ENCODE assay signal across 1 cellular context in genomic region chr18:37452015-37452414, GRCh38.
TF ChIP-seq lines count a peak whose summit lies in the region.

No MANE protein-coding gene starts in this region.

TF ChIP-seq in H1, 55 proteins besides CTCF, POLR2A, EP300 and RAD21:
- TF ChIP-seq FOSL1 (IDR thresholded peaks at IDR 0.05; ENCODE audit: insufficient read depth, low read depth, low read length): no peak
- no peak for TF ChIP-seq CEBPB (IDR thresholded peaks at IDR 0.05; ENCODE audit: low read depth, low read length)
- TF ChIP-seq BRCA1 (IDR thresholded peaks at IDR 0.05; ENCODE audit: low read depth, low read length): no peak
- TF ChIP-seq RFX5 (IDR thresholded peaks at IDR 0.05; ENCODE audit: borderline replicate concordance, low read depth, low read length): no peak
- no peak for TF ChIP-seq HDAC2 (IDR thresholded peaks at IDR 0.05; ENCODE audit: borderline replicate concordance in 1 of 2, low read depth in 2 of 2, low read length in 2 of 2)
- TF ChIP-seq SIX5 (IDR thresholded peaks at IDR 0.05; ENCODE audit: low read depth, low read length): no peak
- no peak for TF ChIP-seq RNF2 (IDR thresholded peaks at IDR 0.05; ENCODE audit: borderline replicate concordance, low read depth, low read length, missing control alignments, poor library complexity, severe bottlenecking)
- TF ChIP-seq JUND (IDR thresholded peaks at IDR 0.05; ENCODE audit: low read length): no peak
- TF ChIP-seq SUZ12 (IDR thresholded peaks at IDR 0.05; ENCODE audit: low read length): no peak
- TF ChIP-seq POLR2AphosphoS5 (IDR thresholded peaks at IDR 0.05; ENCODE audit: low read depth, low read length): no peak
